In genomic region chr11:17483505-17483904, GRCh38 we compare ENCODE assay signal across 9 cellular contexts. TPM values are rescaled to one million over a fixed set of nuclear protein-coding genes. Genes with fewer than 3 reads are reported as not detected.
"Had no signal": no experiment of that assay in that cellular context is flagged by ENCODE, and none has a peak within 500 bp of the region (broad histone marks: within the 10 kb centered on the region; RNA-seq: fewer than 3 reads in every experiment).

No MANE protein-coding gene starts in this region.

- H3K9ac ChIP-seq: KMS-11 had no signal

- H3K27ac ChIP-seq: HL-60, KMS-11 had no signal

- DNase-seq: IMR-90, KBM-7, KG1 had no signal

- ATAC-seq: HepG2 had no signal

- FAIRE-seq: HepG2, HTR-8/SVneo had no signal

- H3K4me2 ChIP-seq: KMS-11 had no signal

RNA-seq across cellular contexts. Expression of gene ABCC8, which starts 6.9 kb away (rescaled TPM):
- total RNA-seq: HepG2, HT1080, IMR-90 had no signal
- polyA plus RNA-seq: HepG2, IgD-negative memory B cell, IMR-90 had no signal
